Comparison of ENCODE assay signal across 24 cellular contexts in the genomic region with DNA sequence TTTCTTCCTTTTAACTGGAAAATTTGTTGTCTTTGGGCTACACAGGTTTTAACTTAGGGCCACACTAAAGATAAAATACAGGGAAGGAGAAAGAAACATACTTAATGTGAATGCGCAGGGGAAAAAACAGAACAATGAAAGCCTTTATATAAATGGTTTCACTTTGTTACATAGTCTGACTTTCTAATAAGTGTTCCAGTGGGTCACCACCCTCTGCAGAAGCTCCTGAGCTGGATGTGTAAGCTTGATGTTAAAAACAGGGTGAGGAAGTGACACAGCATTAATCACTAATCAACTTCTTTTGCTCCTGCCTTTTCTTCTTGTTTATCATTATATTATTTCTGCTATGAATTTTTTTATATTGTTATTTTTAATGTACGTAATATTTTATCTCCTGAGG.
DNase-seq lines count a peak whose midpoint lies in the region; ATAC-seq and FAIRE-seq lines count a peak whose summit lies in the region.
"Had no signal": no experiment of that assay in that cellular context is flagged by ENCODE, and none has a peak within 500 bp of the region (broad histone marks: within the 10 kb centered on the region; RNA-seq: fewer than 3 reads in every experiment).

No MANE protein-coding gene starts in this region.

- ATAC-seq in GM21576 (IDR thresholded peaks at IDR 0.05; ENCODE audit: unreplicated experiment) (no peak), HG02610 (IDR thresholded peaks at IDR 0.05; ENCODE audit: unreplicated experiment) (no peak)
- ATAC-seq: HCT116, Right ventricle myocardium inferior had no signal

- FAIRE-seq in small intestine (lab: Jason Lieb, UNC), result no peak

- no peaks in the 10 kb centered on the region for H3K4me1 ChIP-seq in small intestine (ENCODE audit: control insufficient read depth in 2 of 2, insufficient read depth in 1 of 2, low read depth in 1 of 2, low read length in 1 of 2)
- H3K4me1 ChIP-seq: BLaER1, SJSA1 had no signal

- WGBS in small intestine, 3 donors, result 16 to 66% (median 32%) methylated on average over 2 of the region's 2 CpGs

- no peaks in the 10 kb centered on the region for H3K9me3 ChIP-seq in small intestine (ENCODE audit: control insufficient read depth, low read depth)
- H3K9me3 ChIP-seq: BLaER1 had no signal

- H3K27ac ChIP-seq in small intestine (ENCODE audit: low read depth in 1 of 2, low read length in 1 of 2), result no peak overlapping the region
- H3K27ac ChIP-seq: 22Rv1, BLaER1, KMS-11, SJSA1 had no signal

- no peaks in the 10 kb centered on the region for H3K27me3 ChIP-seq in small intestine (ENCODE audit: control insufficient read depth in 2 of 2, insufficient read depth in 2 of 2, low read length in 2 of 2)
- H3K27me3 ChIP-seq: BLaER1, SJSA1 had no signal

- DNase-seq in DMS153 (lab: John Stamatoyannopoulos, UW) (peak; percentile 10), DMS153 treated with DMSO at 0.1 percent for 48 hours (lab: John Stamatoyannopoulos, UW; ENCODE audit: unreplicated experiment) (no peak), dermis blood vessel endothelial cell (peak; percentile 43), kidney tubule cell (ENCODE audit: low spot score) (peak; percentile 46), small intestine (peak; percentile 13), NCI-H1436 (lab: John Stamatoyannopoulos, UW) (no peak)
- DNase-seq: ACHN; CD4-positive, alpha-beta T cell; EL; GF-D8; GOT3; IMR-90; NCI-H1417 treated with DMSO at 0.1 percent for 48 hours; NCI-H187 treated with DMSO at 0.1 percent for 48 hours; NCI-H2107; NK-92 treated with Interleukin-12 subunit alpha and Interleukin-12 subunit beta, amount 100 ng/mL, for 24 hours had no signal

- H3K36me3 ChIP-seq in small intestine (ENCODE audit: control insufficient read depth in 2 of 2, insufficient read depth in 2 of 2, low read length in 2 of 2), result no peaks in the 10 kb centered on the region
- H3K36me3 ChIP-seq: BLaER1, SJSA1 had no signal

- H3K4me3 ChIP-seq in small intestine (ENCODE audit: low read depth in 1 of 2, low read length in 2 of 2), result no peak overlapping the region
- H3K4me3 ChIP-seq: BLaER1, SJSA1 had no signal

Comparison
In these comparisons a context has a peak if more than half of its experiments do, and no peak if none do; other contexts are left out.
1. DNase-seq: peak in DMS153 (single experiment), dermis blood vessel endothelial cell (single experiment), kidney tubule cell (single experiment) and small intestine (single experiment); none in DMS153 treated with DMSO at 0.1 percent for 48 hours (single experiment) and NCI-H1436 (single experiment).